ENCODE assay signal across 8 cellular contexts in genomic region chr2:96637385-96638143, GRCh38. TPM values are rescaled to one million over a fixed set of nuclear protein-coding genes. Genes with fewer than 3 reads are reported as not detected.
A peak's percentile ranks its signal among the peaks of the same experiment; 100 is the strongest.
DNase-seq lines count a peak whose midpoint lies in the region; ATAC-seq and TF ChIP-seq lines count a peak whose summit lies in the region.

No MANE protein-coding gene starts in this region.

- H3K27me3 ChIP-seq in mononuclear cell (ENCODE audit: insufficient read depth, low read length), result no peaks in the 10 kb centered on the region

- ATAC-seq in GM18909 (IDR thresholded peaks at IDR 0.05; ENCODE audit: poor library complexity, unreplicated experiment) (peak; percentile 78), HG03175 (IDR thresholded peaks at IDR 0.05; ENCODE audit: unreplicated experiment) (peak; percentile 82)

- DNase-seq in AG10803 (ENCODE audit: low read depth) (peak; percentile 89), NOMO-1 treated with DMSO at 0.1 percent for 48 hours (lab: John Stamatoyannopoulos, UW; ENCODE audit: unreplicated experiment) (peak; percentile 83), epidermal melanocyte (ENCODE audit: insufficient read length, low spot score) (peak; percentile 38)
- DNase-seq in activated CD8-positive, alpha-beta memory T cell treated with anti-CD3 and anti-CD28 coated beads, Interleukin-2, amount 50 U/mL, for 4 hours, result peak; percentile 77
- peak; percentile 74 to 77 for DNase-seq in stimulated activated CD8-positive, alpha-beta memory T cell treated with anti-CD3 and anti-CD28 coated beads, Interleukin-2, amount 100 ng/mL, for 48 hours (ENCODE audit: low read depth in 2 of 2)

- H3K4me3 ChIP-seq in AG10803 (ENCODE audit: low read length) (peak overlapping the region; percentile 79), mononuclear cell (ENCODE audit: low read length) (peak overlapping the region; percentile 57)

- no peaks in the 10 kb centered on the region for H3K9me3 ChIP-seq in mononuclear cell (ENCODE audit: low read depth, low read length)

- peaks cover 22% of the 10 kb centered on the region for H3K4me1 ChIP-seq in mononuclear cell (ENCODE audit: insufficient read depth, low read length)

- no peak for TF ChIP-seq CTCF in AG10803 (conservative IDR thresholded peaks at IDR 0.05; ENCODE audit: low read length)

RNA-seq across cellular contexts. Expression of gene KANSL3, which starts 0.5 kb away (rescaled TPM):
- 50.2 TPM for total RNA-seq in mononuclear cell

RNA-seq across cellular contexts. Expression of gene FER1L5, which starts 5.0 kb away (rescaled TPM):
- total RNA-seq in mononuclear cell, result not detected

Comparison
In these comparisons a context has a peak if more than half of its experiments do, and no peak if none do; other contexts are left out.
1. Peak in every context shown above with its lines: DNase-seq, ATAC-seq and H3K4me3 ChIP-seq.
2. DNase-seq: peak in every context shown above with its lines; median percentile 89 in AG10803; 83 in NOMO-1 treated with DMSO at 0.1 percent for 48 hours; 77 in activated CD8-positive, alpha-beta memory T cell treated with anti-CD3 and anti-CD28 coated beads, Interleukin-2, amount 50 U/mL, for 4 hours; 76 in stimulated activated CD8-positive, alpha-beta memory T cell treated with anti-CD3 and anti-CD28 coated beads, Interleukin-2, amount 100 ng/mL, for 48 hours; 38 in epidermal melanocyte.